Comparison of ENCODE assay signal across 19 cellular contexts in the genomic region with DNA sequence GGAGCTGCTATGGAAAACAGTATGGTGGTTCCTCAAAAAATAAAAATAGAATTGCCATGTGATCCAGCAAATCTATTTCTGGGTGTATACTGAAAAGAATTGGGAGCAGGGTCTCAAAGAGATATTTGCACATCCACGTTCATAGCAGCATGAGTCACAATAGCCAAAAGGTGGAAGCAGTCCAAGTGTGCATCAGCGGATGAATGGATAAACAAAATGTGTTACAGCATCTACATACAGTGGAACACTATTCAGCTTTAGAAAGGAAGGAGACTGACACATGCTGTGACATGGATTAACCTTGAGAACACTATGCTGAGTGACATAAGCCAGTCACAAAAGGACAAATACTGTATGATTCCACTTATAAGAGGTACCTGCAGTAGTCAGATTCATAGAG. TPM values are rescaled to one million over a fixed set of nuclear protein-coding genes. Genes with fewer than 3 reads are reported as not detected.
DNase-seq lines count a peak whose midpoint lies in the region; FAIRE-seq and TF ChIP-seq lines count a peak whose summit lies in the region.
"Had no signal": no experiment of that assay in that cellular context is flagged by ENCODE, and none has a peak within 500 bp of the region (broad histone marks: within the 10 kb centered on the region; RNA-seq: fewer than 3 reads in every experiment).

No MANE protein-coding gene starts in this region.

- no peak overlapping the region for H4K8ac ChIP-seq in mesenchymal stem cell (ENCODE audit: low read length)

- peaks cover 0 to 20% of the 10 kb centered on the region in 2 experiments for H3K27me3 ChIP-seq in mesenchymal stem cell (ENCODE audit: control insufficient read depth in 1 of 2, insufficient read depth in 1 of 2, low read length in 2 of 2)
- H3K27me3 ChIP-seq in Caco-2 (replicated peaks; ENCODE audit: control insufficient read depth, insufficient read depth, low read length): no peaks in the 10 kb centered on the region
- no peaks in the 10 kb centered on the region for H3K27me3 ChIP-seq in PC-9 (ENCODE audit: insufficient read depth, low read depth)
- H3K27me3 ChIP-seq: right atrium auricular region had no signal

- no peak overlapping the region for H3K27ac Mint-ChIP-seq in Caco-2 (ENCODE audit: unreplicated experiment)
- H3K27ac Mint-ChIP-seq: stimulated activated memory B cell treated with anti-CD40 and anti-IgM and Interleukin-4, amounts not matched to agents 10 μg/mL and 1 μg/mL and 100 μg/mL, for 72 hours had no signal

- H3K14ac ChIP-seq in mesenchymal stem cell (ENCODE audit: low read length in 2 of 2): no peak overlapping the region

- peak; percentile 71 for FAIRE-seq in H54 (lab: Jason Lieb, UNC)

- intact Hi-C loops in Caco-2 (cut with micrococcal nuclease; ENCODE audit: unreplicated experiment) (no loop called here), PC-9 (cut with micrococcal nuclease; ENCODE audit: unreplicated experiment) (no loop called here), head of caudate nucleus (cut with DNase I) (loop anchor here (10.0 kb wide), 1 partner anchor 318 kb away; the partner anchor contains the start of gene WIF1)

- no peak overlapping the region for H4K91ac ChIP-seq in mesenchymal stem cell (ENCODE audit: low read length)

- H3K23ac ChIP-seq in mesenchymal stem cell (ENCODE audit: low read length in 2 of 2): no peak overlapping the region

- CTCF ChIA-PET in Caco-2 (lab: Charles Lee) (no interaction called here), PC-9 (lab: Charles Lee) (interaction anchor here (0.5 kb wide), 1 partner anchor 11 kb away, joined by 4 read pairs; no protein-coding TSS in a partner anchor)

- H3K4me1 Mint-ChIP-seq in Caco-2 (ENCODE audit: low read depth, unreplicated experiment): peaks cover 21% of the 10 kb centered on the region

- H2BK15ac ChIP-seq in mesenchymal stem cell (ENCODE audit: low read depth, poor library complexity, severe bottlenecking): no peak overlapping the region

- H3K18ac ChIP-seq in mesenchymal stem cell (ENCODE audit: low read depth in 1 of 2, low read length in 2 of 2): no peak overlapping the region

- TF ChIP-seq CTCF in choroid plexus epithelial cell (conservative IDR thresholded peaks at IDR 0.05; ENCODE audit: low read depth, low read length): no peak
- TF ChIP-seq CTCF in Caco-2 (IDR thresholded peaks at IDR 0.05; ENCODE audit: insufficient read depth in 1 of 2, low read depth in 1 of 2, low read length in 1 of 2, severe bottlenecking in 1 of 2, unreplicated experiment in 1 of 2): no peak
- no peak for TF ChIP-seq CTCF in PC-9 (conservative IDR thresholded peaks at IDR 0.05)

- H3K4me2 ChIP-seq in mesenchymal stem cell (ENCODE audit: low read length, poor library complexity, severe bottlenecking): no peak overlapping the region
- no peak overlapping the region for H3K4me2 ChIP-seq in PC-9

- no peak for TF ChIP-seq POLR2A in H54 (IDR thresholded peaks at IDR 0.05; ENCODE audit: low read depth, low read length)

- H2BK12ac ChIP-seq in mesenchymal stem cell (ENCODE audit: low read length in 2 of 2): no peak overlapping the region

- H3K27ac ChIP-seq in mesenchymal stem cell (ENCODE audit: low read length, poor library complexity, severe bottlenecking): no peak overlapping the region
- H3K27ac ChIP-seq in PC-9: no peak overlapping the region
- H3K27ac ChIP-seq: left ventricle myocardium inferior, neutrophil, right atrium auricular region, SK-N-MC, thoracic aorta had no signal

- no peak overlapping the region for H2AK5ac ChIP-seq in mesenchymal stem cell (ENCODE audit: low read length, severe bottlenecking)

- POLR2A ChIA-PET in Caco-2 (lab: Charles Lee): no interaction called here
- POLR2A ChIA-PET in PC-9 (lab: Charles Lee; ENCODE audit: unreplicated experiment): no interaction called here

- H3K9me3 ChIP-seq in mesenchymal stem cell (ENCODE audit: control insufficient read depth, low read length) (no peaks in the 10 kb centered on the region), Caco-2 (no peaks in the 10 kb centered on the region), PC-9 (ENCODE audit: insufficient read depth, low read depth) (no peaks in the 10 kb centered on the region; the same call in 1 of the 2 replicates)
- H3K9me3 ChIP-seq: left ventricle myocardium inferior, neutrophil, right atrium auricular region, thoracic aorta had no signal

- peaks cover 25% of the 10 kb centered on the region for H3F3A ChIP-seq in PC-9 (ENCODE audit: insufficient read depth, low read depth)

- no peaks in the 10 kb centered on the region for H3K36me3 ChIP-seq in mesenchymal stem cell (ENCODE audit: control insufficient read depth in 1 of 2, insufficient read depth in 2 of 2, low read depth in 1 of 2, low read length in 2 of 2)
- H3K36me3 ChIP-seq in Caco-2 (ENCODE audit: control insufficient read depth, insufficient read depth, low read length): no peaks in the 10 kb centered on the region
- no peaks in the 10 kb centered on the region for H3K36me3 ChIP-seq in PC-9 (ENCODE audit: low read depth)
- H3K36me3 ChIP-seq: left ventricle myocardium inferior, neutrophil, right atrium auricular region, thoracic aorta had no signal

- H3K4ac ChIP-seq in mesenchymal stem cell (ENCODE audit: low read depth in 1 of 2, low read length in 2 of 2): no peak overlapping the region

- no peak overlapping the region for H2BK120ac ChIP-seq in mesenchymal stem cell (ENCODE audit: low read depth, low read length)

- no peaks in the 10 kb centered on the region for H3K4me1 ChIP-seq in mesenchymal stem cell (ENCODE audit: control insufficient read depth, insufficient read depth, low read depth, low read length)
- peaks cover 23% of the 10 kb centered on the region for H3K4me1 ChIP-seq in Caco-2
- H3K4me1 ChIP-seq in PC-9 (replicated peaks; ENCODE audit: insufficient read depth): peaks cover 26% of the 10 kb centered on the region
- H3K4me1 ChIP-seq: right atrium auricular region had no signal

- H2BK5ac ChIP-seq in mesenchymal stem cell (ENCODE audit: low read depth, low read length, poor library complexity, severe bottlenecking): no peak overlapping the region

- H3K79me1 ChIP-seq in mesenchymal stem cell (replicated peaks; ENCODE audit: low read length, poor library complexity, severe bottlenecking): no peaks in the 10 kb centered on the region

- H3K9ac ChIP-seq in mesenchymal stem cell (ENCODE audit: low read length): no peak overlapping the region

- H3K4me3 Mint-ChIP-seq in Caco-2 (ENCODE audit: unreplicated experiment): no peak overlapping the region
- H3K4me3 Mint-ChIP-seq: stimulated activated memory B cell treated with anti-CD40 and anti-IgM and Interleukin-4, amounts not matched to agents 10 μg/mL and 1 μg/mL and 100 μg/mL, for 72 hours had no signal

- H3K79me2 ChIP-seq in PC-9 (ENCODE audit: low read depth): peaks cover 17% of the 10 kb centered on the region; the same call in 1 of the 2 replicates

- no peaks in the 10 kb centered on the region for H3K9me3 Mint-ChIP-seq in Caco-2 (ENCODE audit: unreplicated experiment)

- 31% methylated on average over 2 of the region's 2 CpGs for WGBS in mesenchymal stem cell

- H2AFZ ChIP-seq in mesenchymal stem cell (ENCODE audit: low read depth, low read length): no peak overlapping the region
- no peak overlapping the region for H2AFZ ChIP-seq in PC-9

- no peak for DNase-seq in H54 (ENCODE audit: insufficient read length, low spot score)
- DNase-seq in NCI-H446 treated with DMSO at 0.1 percent for 48 hours (lab: John Stamatoyannopoulos, UW): peak; percentile 45
- DNase-seq in choroid plexus epithelial cell (ENCODE audit: low read depth): peak; percentile 78
- peak; percentile 63 for DNase-seq in mesenchymal stem cell
- no peak for DNase-seq in Caco-2
- no peak for DNase-seq in PC-9
- no peak for DNase-seq in head of caudate nucleus
- no peak for DNase-seq in NCI-H2196 (lab: John Stamatoyannopoulos, UW; ENCODE audit: unreplicated experiment)
- DNase-seq: activated CD4-positive, CD25-positive, alpha-beta regulatory T cell treated with anti-CD3 and anti-CD28 coated beads, Interleukin-2, amount 50 U/mL, for 72 hours; C1 segment of cervical spinal cord; cerebellar nuclear complex; left ventricle myocardium inferior; NCI-H2081 treated with DMSO at 0.1 percent for 48 hours; NCI-H774 had no signal

- H3K9me2 ChIP-seq in PC-9 (ENCODE audit: insufficient read depth): no peaks in the 10 kb centered on the region

- no peaks in the 10 kb centered on the region for H3K36me3 Mint-ChIP-seq in Caco-2 (ENCODE audit: insufficient read depth, unreplicated experiment)
- H3K36me3 Mint-ChIP-seq: stimulated activated memory B cell treated with anti-CD40 and anti-IgM and Interleukin-4, amounts not matched to agents 10 μg/mL and 1 μg/mL and 100 μg/mL, for 72 hours had no signal

- BruUV-seq in Caco-2 (replicated peaks; lab: Mats Ljungman, UMichigan): no TSS peak
- no TSS peak for BruUV-seq in PC-9 (replicated peaks; lab: Mats Ljungman, UMichigan)

- no peaks in the 10 kb centered on the region for H4K20me1 ChIP-seq in PC-9 (ENCODE audit: insufficient read depth)

- H3K4me3 ChIP-seq in choroid plexus epithelial cell (ENCODE audit: low read depth, low read length) (no peak overlapping the region), mesenchymal stem cell (ENCODE audit: insufficient read depth in 1 of 2, low read depth in 1 of 2, low read length in 2 of 2) (no peak overlapping the region), Caco-2 (ENCODE audit: low read depth, low read length) (no peak overlapping the region), PC-9 (no peak overlapping the region)
- H3K4me3 ChIP-seq: left ventricle myocardium inferior, right atrium auricular region, SK-N-MC, thoracic aorta had no signal

- H3K27me3 Mint-ChIP-seq in Caco-2 (ENCODE audit: insufficient read depth, unreplicated experiment): no peaks in the 10 kb centered on the region

RNA-seq across cellular contexts. Expression of gene TBC1D30, which starts 17.9 kb away (rescaled TPM):
- polyA plus RNA-seq in mesenchymal stem cell (2013, experiment 1 of 2): 0.11 TPM
- 0.05 TPM for polyA plus RNA-seq in mesenchymal stem cell (2013, experiment 2 of 2)
- total RNA-seq in Caco-2 (2022): 10.8 and 10.9 TPM in 2 replicates
- total RNA-seq in PC-9 (2021): 8.6 and 9.0 TPM in 2 replicates

RNA-seq across cellular contexts. Expression of gene GNS, which starts 47.4 kb away (rescaled TPM):
- polyA plus RNA-seq in mesenchymal stem cell (2013, experiment 1 of 2): 145 TPM
- polyA plus RNA-seq in mesenchymal stem cell (2013, experiment 2 of 2): 145 TPM
- 62.9 and 75.1 TPM in 2 replicates for total RNA-seq in Caco-2 (2022)
- total RNA-seq in PC-9 (2021): 68.4 and 74.9 TPM in 2 replicates

Comparison
In these comparisons a context has a peak if more than half of its experiments do, and no peak if none do; other contexts are left out.
1. DNase-seq: peak in NCI-H446 treated with DMSO at 0.1 percent for 48 hours (single experiment), choroid plexus epithelial cell (single experiment) and mesenchymal stem cell (single experiment); none in H54 (single experiment), Caco-2 (0 of 2), PC-9 (0 of 2), head of caudate nucleus (0 of 42) and NCI-H2196 (single experiment).